Comparison of ENCODE assay signal across 16 cellular contexts in genomic region chr1:160755864-160756616, GRCh38. TPM values are rescaled to one million over a fixed set of nuclear protein-coding genes. Genes with fewer than 3 reads are reported as not detected.
DNase-seq lines count a peak whose midpoint lies in the region; ATAC-seq, FAIRE-seq and TF ChIP-seq lines count a peak whose summit lies in the region.
"Had no signal": no experiment of that assay in that cellular context is flagged by ENCODE, and none has a peak within 500 bp of the region (broad histone marks: within the 10 kb centered on the region; RNA-seq: fewer than 3 reads in every experiment).

No MANE protein-coding gene starts in this region.

- in situ Hi-C loops in GM12878 (cut with MboI): no loop called here

- TF ChIP-seq CTCF in GM12865 (IDR thresholded peaks at IDR 0.05; ENCODE audit: insufficient read depth, low read depth, low read length, missing control alignments) (no peak), GM12878 (IDR thresholded peaks at IDR 0.05 in 2 of 3, conservative IDR thresholded peaks at IDR 0.05 in 1 of 3; ENCODE audit: control insufficient read depth in 2 of 3, extremely low read depth in 1 of 3, insufficient read depth in 1 of 3, low read depth in 3 of 3, low read length in 3 of 3) (no peak)

- peak; percentile 32 to 43; a peak in 1 of 4 replicates for TF ChIP-seq EP300 in GM12878 (IDR thresholded peaks at IDR 0.05; ENCODE audit: borderline replicate concordance in 1 of 2, control insufficient read depth in 1 of 2, low read depth in 2 of 2, low read length in 2 of 2)

- BruUV-seq in GM12878 (replicated peaks; lab: Mats Ljungman, UMichigan): no TSS peak

- H3K9ac ChIP-seq in GM12878 (ENCODE audit: control insufficient read depth, insufficient read depth, low read length): no peak overlapping the region

- RAD21 ChIA-PET in GM12878 (lab: Charles Lee; ENCODE audit: unreplicated experiment): interaction anchor here (0.9 to 6.4 kb wide), 19 partner anchors 9 to 312 kb away, joined by 3 to 68 read pairs (median 4); partner anchors contain the start of genes CD48, LY9, SLAMF1 and SLAMF7

- H3K9me3 ChIP-seq in GM12878 (replicated peaks; ENCODE audit: control insufficient read depth, insufficient read depth, low read length): no peaks in the 10 kb centered on the region; the same call in 2 of the 3 replicates
- H3K9me3 ChIP-seq: ascending aorta, BE2C had no signal

- peak; percentile 63 for ATAC-seq in GM19025 (IDR thresholded peaks at IDR 0.05; ENCODE audit: low read depth, unreplicated experiment)
- ATAC-seq in HG03521 (IDR thresholded peaks at IDR 0.05; ENCODE audit: unreplicated experiment): peak; percentile 58
- peak; percentile 77 for ATAC-seq in GM12878
- ATAC-seq: GM23338 had no signal

- SMC1A ChIA-PET in GM12878 (lab: Charles Lee; ENCODE audit: uncharacterized antibody, unreplicated experiment): interaction anchor here (0.5 to 9.8 kb wide), 16 partner anchors 9 to 315 kb away, joined by 3 to 109 read pairs (median 5); partner anchors contain the start of genes LY9 and SLAMF7

- no peaks in the 10 kb centered on the region for H3K27me3 ChIP-seq in GM12878 (replicated peaks in 1 of 2; ENCODE audit: control insufficient read depth in 2 of 2, insufficient read depth in 2 of 2, low read length in 1 of 2)
- H3K27me3 ChIP-seq: ascending aorta had no signal

- 11% methylated on average over 4 of the region's 4 CpGs for WGBS in GM12878 (ENCODE audit: insufficient coverage, insufficient replicate concordance, low lambda C conversion rate, missing lambda C conversion rate)

- peaks cover 6 to 18% of the 10 kb centered on the region in 2 experiments for H3K36me3 ChIP-seq in GM12878 (ENCODE audit: control insufficient read depth in 2 of 2, insufficient read depth in 2 of 2, low read length in 1 of 2)
- H3K36me3 ChIP-seq: ascending aorta, BE2C had no signal

- H3K4me2 ChIP-seq in GM12878 (ENCODE audit: control insufficient read depth, insufficient read depth): peak overlapping the region; percentile 41
- H3K4me2 ChIP-seq: GM23338 had no signal

- intact Hi-C loops in GM12878 (cut with micrococcal nuclease; ENCODE audit: unreplicated experiment): no loop called here

- POLR2A ChIA-PET in GM12878 (lab: Charles Lee): interaction anchor here (0.5 to 2.7 kb wide), 16 partner anchors 9 to 105 kb away, joined by 3 to 32 read pairs (median 4); partner anchors contain the start of gene SLAMF7

- peak; percentile 94 for FAIRE-seq in GM12878 (lab: Jason Lieb, UNC)
- FAIRE-seq in HTR-8/SVneo (lab: Jason Lieb, UNC): no peak

- H2AFZ ChIP-seq in GM12878 (ENCODE audit: control insufficient read depth, low read depth, low read length): no peak overlapping the region
- H2AFZ ChIP-seq: GM23338 had no signal

- TF ChIP-seq RAD21 in GM12878 (IDR thresholded peaks at IDR 0.05; ENCODE audit: insufficient read depth, low read depth, low read length): no peak

- H3K4me3 ChIP-seq in GM12865 (ENCODE audit: low read depth, low read length) (no peak overlapping the region), GM12878 (no peak overlapping the region)
- H3K4me3 ChIP-seq: ascending aorta, GM23338 had no signal

- peak overlapping the region; percentile 49 for H3K27ac ChIP-seq in GM12878 (ENCODE audit: control insufficient read depth, insufficient read depth)
- H3K27ac ChIP-seq: ascending aorta had no signal

- CTCF ChIA-PET in GM12878 (lab: Yijun Ruan, JAX): interaction anchor here (0.7 to 6.0 kb wide), 9 partner anchors 9 to 195 kb away, joined by 3 to 42 read pairs (median 6); partner anchors contain the start of genes LY9 and SLAMF7

- peaks cover under 1% of the 10 kb centered on the region; the same call in 1 of the 2 replicates for H3K79me2 ChIP-seq in GM12878 (ENCODE audit: control insufficient read depth, insufficient read depth, low read length)

- peaks cover 21% of the 10 kb centered on the region for H3K4me1 ChIP-seq in GM12878 (ENCODE audit: control insufficient read depth, insufficient read depth, low read length)
- H3K4me1 ChIP-seq: ascending aorta, BE2C had no signal

- no peaks in the 10 kb centered on the region for H4K20me1 ChIP-seq in GM12878 (ENCODE audit: control insufficient read depth, insufficient read depth)

- DNase-seq in GM12865 (ENCODE audit: low read depth) (peak; percentile 68), GM12878 (ENCODE audit: low read depth, low spot score) (no peak), NCI-H187 (lab: John Stamatoyannopoulos, UW) (no peak), SIG-M5 treated with dmso at 0.1 percent for 504 hours (lab: John Stamatoyannopoulos, UW; ENCODE audit: unreplicated experiment) (no peak), HTR-8/SVneo (ENCODE audit: insufficient read length, low spot score) (no peak)
- DNase-seq in activated effector memory CD4-positive, alpha-beta T cell treated with anti-CD3 and anti-CD28 coated beads, Interleukin-2, amount 50 U/mL, for 16 hours: no peak
- DNase-seq: BE2C; dermis blood vessel endothelial cell; NCI-H1694; stimulated activated CD4-positive, alpha-beta T cell treated with anti-CD3 and anti-CD28 coated beads, Interleukin-4, amount 100 ng/mL, for 1 hour; substantia nigra had no signal

- peak; percentile 44; the same call in 1 of the 2 replicates for TF ChIP-seq POLR2A in GM12878 (IDR thresholded peaks at IDR 0.05; ENCODE audit: low read depth, low read length)

TF ChIP-seq in GM12878, 131 proteins besides CTCF, POLR2A, EP300 and RAD21 (continues in another document):
- TF ChIP-seq RELB (IDR thresholded peaks at IDR 0.05; ENCODE audit: low read depth): peak; percentile 83

RNA-seq across cellular contexts. Expression of gene SLAMF7, which starts 17.0 kb away (rescaled TPM):
- total RNA-seq in GM12878 (2013; cell fraction: nucleolus; rRNA removed): 340 and 341 TPM in 2 replicates
- 74.4 and 76.2 TPM in 2 replicates for total RNA-seq in GM12878 (2014; rRNA removed)
- 81.5 and 88.1 TPM in 2 replicates for total RNA-seq in GM12878 (2014; rRNA removed; fragmentation: Illumina TruSeq; extraction: Trizol)
- 124 and 133 TPM in 2 replicates for total RNA-seq in GM12878 (2021)
- polyA plus RNA-seq in GM12878 (2011; ENCODE audit: low read depth): 147 TPM
- polyA plus RNA-seq in GM12878 (2011; rRNA removed): 275 and 284 TPM in 2 replicates
- 168 and 176 TPM in 2 replicates for polyA plus RNA-seq in GM12878 (2011; cell fraction: cytosol; rRNA removed)
- polyA plus RNA-seq in GM12878 (2011; cell fraction: nucleus; rRNA removed): 116 and 168 TPM in 2 replicates
- 182 and 235 TPM in 2 replicates for polyA plus RNA-seq in GM12878 (2012)
- polyA plus RNA-seq in GM12878 (2014; fragmentation: Illumina TruSeq; extraction: Trizol): 182 and 208 TPM in 2 replicates
- 10 to 100 TPM; 66.6 to 83.4 TPM for polyA plus RNA-seq in GM12878 (2014; fragmentation: Nextera tagmentation; extraction: Ambion mirVana)
- 118 and 125 TPM in 2 replicates for polyA plus RNA-seq in GM12878 (2014; rRNA removed)
- 100 to 1,000 TPM; 102 to 114 TPM for polyA plus RNA-seq in GM12878 (2016; fragmentation: Nextera tagmentation; extraction: Ambion mirVana)
- polyA minus RNA-seq in GM12878 (2011; rRNA and poly(A)+ RNA removed): 184 and 200 TPM in 2 replicates
- 46.2 and 51.3 TPM in 2 replicates for polyA minus RNA-seq in GM12878 (2011; cell fraction: cytosol; rRNA and poly(A)+ RNA removed)
- polyA minus RNA-seq in GM12878 (2011; cell fraction: nucleus; rRNA and poly(A)+ RNA removed): 108 and 125 TPM in 2 replicates
- total RNA-seq: ascending aorta, dermis blood vessel endothelial cell, GM23338, pulmonary artery endothelial cell had no signal

RNA-seq across cellular contexts. Expression of gene LY9, which starts 39.9 kb away (rescaled TPM):
- 51.7 and 54.8 TPM in 2 replicates for total RNA-seq in GM12878 (2013; cell fraction: nucleolus; rRNA removed)
- 10.7 and 12.5 TPM in 2 replicates for total RNA-seq in GM12878 (2014; rRNA removed)
- 6.6 and 8.0 TPM in 2 replicates for total RNA-seq in GM12878 (2014; rRNA removed; fragmentation: Illumina TruSeq; extraction: Trizol)
- 8.9 and 11.0 TPM in 2 replicates for total RNA-seq in GM12878 (2021)
- 15.9 TPM for polyA plus RNA-seq in GM12878 (2011; ENCODE audit: low read depth)
- polyA plus RNA-seq in GM12878 (2011; rRNA removed): 11.7 and 13.3 TPM in 2 replicates
- polyA plus RNA-seq in GM12878 (2011; cell fraction: cytosol; rRNA removed): 12.8 and 14.6 TPM in 2 replicates
- polyA plus RNA-seq in GM12878 (2011; cell fraction: nucleus; rRNA removed): 11.6 and 16.1 TPM in 2 replicates
- 16.7 and 24.0 TPM in 2 replicates for polyA plus RNA-seq in GM12878 (2012)
- 9.8 and 11.7 TPM in 2 replicates for polyA plus RNA-seq in GM12878 (2014; fragmentation: Illumina TruSeq; extraction: Trizol)
- 1 to 10 TPM; 2.7 to 2.8 TPM for polyA plus RNA-seq in GM12878 (2014; fragmentation: Nextera tagmentation; extraction: Ambion mirVana)
- 11.4 and 11.6 TPM in 2 replicates for polyA plus RNA-seq in GM12878 (2014; rRNA removed)
- 1 to 10 TPM; 7.4 to 9.1 TPM for polyA plus RNA-seq in GM12878 (2016; fragmentation: Nextera tagmentation; extraction: Ambion mirVana)
- polyA minus RNA-seq in GM12878 (2011; rRNA and poly(A)+ RNA removed): 13.6 and 16.5 TPM in 2 replicates
- polyA minus RNA-seq in GM12878 (2011; cell fraction: cytosol; rRNA and poly(A)+ RNA removed): 3.5 TPM in 2 replicates
- 10.8 and 12.2 TPM in 2 replicates for polyA minus RNA-seq in GM12878 (2011; cell fraction: nucleus; rRNA and poly(A)+ RNA removed)
- total RNA-seq: dermis blood vessel endothelial cell, GM23338, pulmonary artery endothelial cell had no signal
- polyA plus RNA-seq: GM23338 had no signal

RNA-seq across cellular contexts. Expression of gene CD48, which starts 44.4 kb away (rescaled TPM):
- 550 and 565 TPM in 2 replicates for total RNA-seq in GM12878 (2013; cell fraction: nucleolus; rRNA removed)
- total RNA-seq in GM12878 (2014; rRNA removed): 415 and 499 TPM in 2 replicates
- total RNA-seq in GM12878 (2014; rRNA removed; fragmentation: Illumina TruSeq; extraction: Trizol): 445 and 463 TPM in 2 replicates
- total RNA-seq in GM12878 (2021): 311 and 323 TPM in 2 replicates
- 1,141 TPM for polyA plus RNA-seq in GM12878 (2011; ENCODE audit: low read depth)
- 1,315 and 1,412 TPM in 2 replicates for polyA plus RNA-seq in GM12878 (2011; rRNA removed)
- polyA plus RNA-seq in GM12878 (2011; cell fraction: cytosol; rRNA removed): 831 and 1,170 TPM in 2 replicates
- 317 and 485 TPM in 2 replicates for polyA plus RNA-seq in GM12878 (2011; cell fraction: nucleus; rRNA removed)
- polyA plus RNA-seq in GM12878 (2012): 688 and 1,150 TPM in 2 replicates
- 487 and 663 TPM in 2 replicates for polyA plus RNA-seq in GM12878 (2014; fragmentation: Illumina TruSeq; extraction: Trizol)
- 100 to 1,000 TPM; 667 to 776 TPM for polyA plus RNA-seq in GM12878 (2014; fragmentation: Nextera tagmentation; extraction: Ambion mirVana)
- 335 and 411 TPM in 2 replicates for polyA plus RNA-seq in GM12878 (2014; rRNA removed)
- polyA plus RNA-seq in GM12878 (2016; fragmentation: Nextera tagmentation; extraction: Ambion mirVana): 100 to 1,000 TPM; 302 to 328 TPM
- polyA minus RNA-seq in GM12878 (2011; rRNA and poly(A)+ RNA removed): 654 and 682 TPM in 2 replicates
- polyA minus RNA-seq in GM12878 (2011; cell fraction: cytosol; rRNA and poly(A)+ RNA removed): 176 and 177 TPM in 2 replicates
- 79.5 and 82.9 TPM in 2 replicates for polyA minus RNA-seq in GM12878 (2011; cell fraction: nucleus; rRNA and poly(A)+ RNA removed)
- total RNA-seq: ascending aorta, dermis blood vessel endothelial cell, pulmonary artery endothelial cell had no signal
